ENCODE assay signal across 8 cellular contexts in the genomic region with DNA sequence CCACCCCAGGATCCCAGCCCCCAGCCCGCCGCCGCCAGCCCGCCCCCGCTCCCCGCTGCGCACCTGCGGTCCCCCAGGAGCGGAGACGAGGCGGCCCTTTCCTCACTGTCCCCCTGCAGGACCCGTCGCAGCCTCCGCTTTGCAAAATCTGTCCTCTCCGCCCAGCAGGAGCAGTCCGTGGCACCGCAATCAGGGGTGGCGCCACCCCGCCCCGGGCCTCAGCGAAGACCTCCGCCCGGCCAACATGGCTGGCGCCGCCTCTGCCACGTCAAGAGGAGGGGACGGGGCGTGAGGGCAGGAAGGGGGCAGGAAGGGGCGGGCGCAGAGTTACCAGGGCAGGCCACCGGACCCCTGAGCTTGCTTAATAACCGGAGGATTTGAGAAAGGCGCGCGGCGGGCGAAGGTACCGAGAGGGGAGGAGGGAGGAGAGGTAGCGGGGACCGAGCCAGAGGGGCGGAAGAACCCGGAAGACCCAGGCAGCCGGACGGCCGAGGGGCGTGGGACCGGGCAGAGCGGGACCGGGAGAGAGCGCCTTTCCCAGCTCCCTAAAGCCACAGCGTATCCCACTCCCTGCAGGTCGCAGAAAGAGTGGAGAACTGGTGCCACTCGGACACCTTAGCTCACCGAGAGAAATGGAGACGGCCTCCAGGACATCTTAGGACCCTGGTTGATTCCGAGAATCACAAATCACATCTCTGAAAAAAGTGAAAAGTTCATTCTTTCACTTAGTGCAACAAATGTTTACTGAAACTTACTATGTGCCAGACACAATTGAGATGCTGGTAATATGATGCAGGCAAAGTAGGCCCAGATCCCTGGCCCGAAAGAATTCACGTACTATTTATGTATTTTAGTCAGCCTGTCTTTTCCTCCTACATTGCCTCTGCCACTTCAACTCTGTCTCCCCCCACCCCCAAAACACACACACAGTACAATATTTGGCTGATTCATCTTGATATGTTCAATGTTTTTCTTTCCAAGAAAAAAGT. TPM values are rescaled to one million over a fixed set of nuclear protein-coding genes. Genes with fewer than 3 reads are reported as not detected.
DNase-seq lines count a peak whose midpoint lies in the region; ATAC-seq and TF ChIP-seq lines count a peak whose summit lies in the region.

A gene (minus strand): TSS at position 267 of the 989 bp plus-strand sequence. CDS start 7,117 bp downstream, outside the sequence.

- H3K79me2 ChIP-seq in PC-3 (ENCODE audit: low read length), result peaks cover 62% of the 10 kb centered on the region

- H3K9me2 ChIP-seq in PC-3 (replicated peaks; ENCODE audit: low read length), result no peaks in the 10 kb centered on the region

- H3K27me3 ChIP-seq in PC-3 (ENCODE audit: low read length), result no peaks in the 10 kb centered on the region
- H3K27me3 ChIP-seq in muscle layer of duodenum (ENCODE audit: low read depth, low read length), result no peaks in the 10 kb centered on the region

- DNase-seq in DMS53 (lab: John Stamatoyannopoulos, UW) (peak; percentile 84), PC-3 (peak; percentile 84)
- peak; percentile 63 for DNase-seq in Jurkat, Clone E6-1 (ENCODE audit: low read depth, low spot score)
- peak; percentile 89 for DNase-seq in activated T-cell treated with anti-CD3 and anti-CD28 coated beads, Interleukin-2, amount 50 U/mL, for 24 hours
- peak; percentile 58 to 78 for DNase-seq in stimulated activated CD8-positive, alpha-beta memory T cell treated with anti-CD3 and anti-CD28 coated beads, Interleukin-7, amount 100 ng/mL, for 4 hours (ENCODE audit: low read depth in 2 of 2)

- H3K27ac ChIP-seq in PC-3 (ENCODE audit: low read length), result peak within 1 kb of the TSS; percentile 74
- H3K27ac ChIP-seq in muscle layer of duodenum (ENCODE audit: low read length), result peak within 1 kb of the TSS; percentile 95

- 0 out of 2 replicates have a peak, but pooled peaks cover 5% of the 10 kb centered on the region for H4K20me1 ChIP-seq in PC-3 (ENCODE audit: low read length)

- H3K36me3 Mint-ChIP-seq in activated T-cell treated with anti-CD3 and anti-CD28 coated beads, Interleukin-2, amount 50 U/mL, for 24 hours (ENCODE audit: low read depth), result peaks cover 25% of the 10 kb centered on the region

- H3K36me3 ChIP-seq in PC-3 (ENCODE audit: low read depth, low read length) (no peaks in the 10 kb centered on the region), muscle layer of duodenum (ENCODE audit: control insufficient read depth in 1 of 2, insufficient read depth in 2 of 2, low read length in 2 of 2) (no peaks in the 10 kb centered on the region)

- BruUV-seq in PC-3 (replicated peaks; lab: Mats Ljungman, UMichigan), result TSS peak; percentile 94

- no peak for TF ChIP-seq CTCF in PC-3 (conservative IDR thresholded peaks at IDR 0.05; ENCODE audit: low read depth, low read length)

- H3K27ac Mint-ChIP-seq in activated T-cell treated with anti-CD3 and anti-CD28 coated beads, Interleukin-2, amount 50 U/mL, for 24 hours, result peak within 1 kb of the TSS; percentile 98

- intact Hi-C loops in PC-3 (cut with micrococcal nuclease), result loop anchor here (1.0 to 10.0 kb wide), 3 partner anchors 164 to 330 kb away; a partner anchor contains a TSS

- H3K9me3 Mint-ChIP-seq in activated T-cell treated with anti-CD3 and anti-CD28 coated beads, Interleukin-2, amount 50 U/mL, for 24 hours, result no peaks in the 10 kb centered on the region

- peak within 1 kb of the TSS; percentile 95 for H3K4me2 ChIP-seq in PC-3 (ENCODE audit: low read length)

- peaks cover 4% of the 10 kb centered on the region for H3F3A ChIP-seq in PC-3 (ENCODE audit: low read length, unreplicated experiment)

- POLR2A ChIA-PET in PC-3 (lab: Charles Lee; ENCODE audit: unreplicated experiment), result interaction anchor here (0.7 to 1.7 kb wide), 4 partner anchors 11 to 329 kb away, joined by 4 to 17 read pairs (median 4); a partner anchor contains a TSS

- H3K27me3 Mint-ChIP-seq in activated T-cell treated with anti-CD3 and anti-CD28 coated beads, Interleukin-2, amount 50 U/mL, for 24 hours, result no peaks in the 10 kb centered on the region

- no peaks in the 10 kb centered on the region for H3K9me3 ChIP-seq in PC-3 (ENCODE audit: low read length)
- no peaks in the 10 kb centered on the region for H3K9me3 ChIP-seq in muscle layer of duodenum (ENCODE audit: control insufficient read depth in 1 of 2, low read length in 2 of 2)

- CTCF ChIA-PET in PC-3 (lab: Charles Lee), result no interaction called here

- H3K9ac ChIP-seq in PC-3 (ENCODE audit: low read length), result peak within 1 kb of the TSS; percentile 95

- H3K4me1 ChIP-seq in PC-3 (ENCODE audit: insufficient read depth, low read length), result peaks cover 15% of the 10 kb centered on the region
- peaks cover 8 to 31% of the 10 kb centered on the region in 2 donors for H3K4me1 ChIP-seq in muscle layer of duodenum (ENCODE audit: control insufficient read depth in 1 of 2, insufficient read depth in 2 of 2, low read length in 2 of 2)

- H3K4me3 Mint-ChIP-seq in activated T-cell treated with anti-CD3 and anti-CD28 coated beads, Interleukin-2, amount 50 U/mL, for 24 hours, result peak within 1 kb of the TSS; percentile 94

- H3K4me1 Mint-ChIP-seq in activated T-cell treated with anti-CD3 and anti-CD28 coated beads, Interleukin-2, amount 50 U/mL, for 24 hours (ENCODE audit: low read depth), result peaks cover 47% of the 10 kb centered on the region

- ATAC-seq in GM21717 (IDR thresholded peaks at IDR 0.05; ENCODE audit: unreplicated experiment) (peak; percentile 88), PC-3 (peak; percentile 91), esophagus mucosa (peak; percentile 97)

- H2AFZ ChIP-seq in PC-3 (ENCODE audit: low read length), result peak within 1 kb of the TSS; percentile 96

- peak within 1 kb of the TSS; percentile 95 for H3K4me3 ChIP-seq in Jurkat, Clone E6-1 (ENCODE audit: low read length)
- H3K4me3 ChIP-seq in PC-3 (ENCODE audit: low read length) (peak within 1 kb of the TSS; percentile 94), muscle layer of duodenum (ENCODE audit: low read depth in 1 of 2, low read length in 2 of 2) (peak within 1 kb of the TSS; percentile 89 to 93)

RNA-seq across cellular contexts. Expression of the gene that starts here (rescaled TPM):
- 25.3 TPM for polyA plus RNA-seq in Jurkat, Clone E6-1 (2012; ENCODE audit: insufficient read depth, insufficient read length)
- 58.2 and 67.0 TPM in 2 replicates for total RNA-seq in PC-3 (2014; rRNA removed)
- total RNA-seq in esophagus mucosa, result 23.3 TPM

Comparison
In these comparisons a context has a peak if more than half of its experiments do, and no peak if none do; other contexts are left out.
1. Peak in every context shown above with its lines: DNase-seq, ATAC-seq, H3K4me3 ChIP-seq and H3K27ac ChIP-seq.